ENCODE assay signal across 10 cellular contexts in genomic region chr19:48877900-48878218, GRCh38. TPM values are rescaled to one million over a fixed set of nuclear protein-coding genes. Genes with fewer than 3 reads are reported as not detected.
DNase-seq lines count a peak whose midpoint lies in the region; ATAC-seq and TF ChIP-seq lines count a peak whose summit lies in the region.
"Had no signal": no experiment of that assay in that cellular context is flagged by ENCODE, and none has a peak within 500 bp of the region (broad histone marks: within the 10 kb centered on the region; RNA-seq: fewer than 3 reads in every experiment).

No MANE protein-coding gene starts in this region.

- H3K9me3 ChIP-seq in CD4-positive, alpha-beta memory T cell (ENCODE audit: control insufficient read depth in 1 of 2, low read length in 2 of 2) = no peaks in the 10 kb centered on the region
- no peaks in the 10 kb centered on the region for H3K9me3 ChIP-seq in gastrocnemius medialis

- no peak for TF ChIP-seq POLR2A in gastrocnemius medialis (IDR thresholded peaks at IDR 0.05)

- H3K36me3 Mint-ChIP-seq in CD4-positive, alpha-beta memory T cell = peaks cover 33 to 56% of the 10 kb centered on the region in 2 donors

- H3K27me3 ChIP-seq in CD4-positive, alpha-beta memory T cell (ENCODE audit: insufficient read depth, low read length) = no peaks in the 10 kb centered on the region
- no peaks in the 10 kb centered on the region for H3K27me3 ChIP-seq in gastrocnemius medialis

- H3K27ac ChIP-seq in CD4-positive, alpha-beta memory T cell (ENCODE audit: low read depth, low read length) = no peak overlapping the region
- H3K27ac ChIP-seq in gastrocnemius medialis = peak overlapping the region; percentile 94 to 100 (median 99)
- H3K27ac ChIP-seq: KMS-11 had no signal

- no peak overlapping the region for H3K4me3 ChIP-seq in CD4-positive, alpha-beta memory T cell (ENCODE audit: low read length in 2 of 2)
- no peak overlapping the region for H3K4me3 ChIP-seq in gastrocnemius medialis

- in situ Hi-C loops in gastrocnemius medialis (cut with MboI; ENCODE audit: low sequenced_read_pairs in 4 of 4) = loop anchor here in 1 of 4 donors (10.0 kb wide), 1 partner anchor 87 kb away; the partner anchor contains the start of gene FTL
- in situ Hi-C loops in GM13976 (cut with MboI; ENCODE audit: low sequenced_read_pairs, unreplicated experiment) = no loop called here

- TF ChIP-seq CTCF in gastrocnemius medialis (IDR thresholded peaks at IDR 0.05 in 4 of 5, conservative IDR thresholded peaks at IDR 0.05 in 1 of 5) (no peak), GM13976 (IDR thresholded peaks at IDR 0.05; ENCODE audit: borderline replicate concordance, control extremely low read depth, extremely low read depth, insufficient read depth, missing control alignments) (no peak)

- peak overlapping the region in 6 of 7 donors; percentile 9 to 99 (median 78) for H3K27ac Mint-ChIP-seq in CD4-positive, alpha-beta memory T cell

- POLR2A ChIA-PET in CD4-positive, alpha-beta memory T cell (lab: Charles Lee; ENCODE audit: partially characterized antibody) = interaction anchor here (1.5 kb wide), 1 partner anchor 88 kb away, joined by 5 read pairs; no protein-coding TSS in a partner anchor

- peaks cover 38% of the 10 kb centered on the region for H3K4me1 ChIP-seq in CD4-positive, alpha-beta memory T cell (ENCODE audit: insufficient read depth, low read length)
- H3K4me1 ChIP-seq in gastrocnemius medialis = peaks cover 25 to 31% of the 10 kb centered on the region in 2 donors

- intact Hi-C loops in CD4-positive, alpha-beta memory T cell (cut with micrococcal nuclease) = no loop called here
- intact Hi-C loops in gastrocnemius medialis (cut with DNase I; ENCODE audit: low total_unique reads) = loop anchor here (5.0 kb wide), 1 partner anchor 74 kb away; the partner anchor contains the start of gene BAX

- H3K4me1 Mint-ChIP-seq in CD4-positive, alpha-beta memory T cell = peaks cover 27 to 51% (median 37%) of the 10 kb centered on the region in 4 donors

- ATAC-seq in gastrocnemius medialis (no peak), GM19324 (IDR thresholded peaks at IDR 0.05; ENCODE audit: low FRiP score, unreplicated experiment) (no peak), GM18868 (IDR thresholded peaks at IDR 0.05; ENCODE audit: unreplicated experiment) (no peak)
- ATAC-seq: activated CD4-positive, CD25-positive, alpha-beta regulatory T cell treated with anti-CD3 and anti-CD28 coated beads, Interleukin-2, amount 50 U/mL, for 24 hours had no signal

- no peaks in the 10 kb centered on the region for H3K27me3 Mint-ChIP-seq in CD4-positive, alpha-beta memory T cell

- DNase-seq in CD4-positive, alpha-beta memory T cell = peak in 2 of 5 donors; percentile 38 to 39
- DNase-seq in HT-29 (ENCODE audit: low spot score) (peak; percentile 50), cerebellar cortex (ENCODE audit: low spot score) (peak; percentile 30), gastrocnemius medialis (no peak), GM13976 (ENCODE audit: low spot score) (no peak)

- peaks cover 0 to 17% (median 0%) of the 10 kb centered on the region in 8 donors for H3K9me3 Mint-ChIP-seq in CD4-positive, alpha-beta memory T cell

- peaks cover 8% of the 10 kb centered on the region for H3K36me3 ChIP-seq in CD4-positive, alpha-beta memory T cell (ENCODE audit: insufficient read depth, low read length)
- H3K36me3 ChIP-seq in gastrocnemius medialis = peaks cover 0 to 53% of the 10 kb centered on the region in 2 donors

- H3K4me3 Mint-ChIP-seq in CD4-positive, alpha-beta memory T cell = peak overlapping the region in 3 of 8 donors; percentile 35 to 46 (median 41)

- CTCF ChIA-PET in CD4-positive, alpha-beta memory T cell (lab: Charles Lee; ENCODE audit: partially characterized antibody) = no interaction called here

RNA-seq across cellular contexts. Expression of gene PPP1R15A, which starts 5.6 kb away (rescaled TPM):
- 10 to 100 TPM; 67.0 to 69.8 TPM for total RNA-seq in CD4-positive, alpha-beta memory T cell
- polyA plus RNA-seq in CD4-positive, alpha-beta memory T cell = 10 to 100 TPM; 79.6 to 83.3 TPM
- total RNA-seq in HT-29 (2014; rRNA removed; shearing (Covaris generic)) = 152 and 165 TPM in 2 replicates
- total RNA-seq in gastrocnemius medialis = 10 to 100 TPM; 28.7 to 73.9 (median 39.8) TPM

RNA-seq across cellular contexts. Expression of gene PLEKHA4, which starts 9.4 kb away (rescaled TPM):
- 1 to 10 TPM; 2.8 to 6.6 TPM for total RNA-seq in CD4-positive, alpha-beta memory T cell
- 1 to 10 TPM; 2.3 to 7.5 TPM for polyA plus RNA-seq in CD4-positive, alpha-beta memory T cell
- 3.9 and 5.4 TPM in 2 replicates for total RNA-seq in HT-29 (2014; rRNA removed; shearing (Covaris generic))
- 1 to 10 TPM; 3.4 to 9.7 (median 6.3) TPM for total RNA-seq in gastrocnemius medialis

RNA-seq across cellular contexts. Expression of gene TULP2, which starts 20.7 kb away (rescaled TPM):
- total RNA-seq in CD4-positive, alpha-beta memory T cell = not detected
- polyA plus RNA-seq in CD4-positive, alpha-beta memory T cell = not detected
- total RNA-seq in HT-29 (2014; rRNA removed; shearing (Covaris generic)) = not detected in 2 replicates
- total RNA-seq in gastrocnemius medialis = not detected
- total RNA-seq: naive thymus-derived CD4-positive, alpha-beta T cell had no signal
- polyA plus RNA-seq: naive thymus-derived CD4-positive, alpha-beta T cell had no signal

RNA-seq across cellular contexts. Expression of gene NUCB1, which starts 22.3 kb away (rescaled TPM):
- total RNA-seq in CD4-positive, alpha-beta memory T cell = 100 to 1,000 TPM; 132 to 145 TPM
- polyA plus RNA-seq in CD4-positive, alpha-beta memory T cell = 100 to 1,000 TPM in 1 of 2 donors, 10 to 100 TPM in 1; 65.3 to 126 TPM
- 160 and 185 TPM in 2 replicates for total RNA-seq in HT-29 (2014; rRNA removed; shearing (Covaris generic))
- total RNA-seq in gastrocnemius medialis = 100 to 1,000 TPM in 3 of 4 donors, 10 to 100 TPM in 1; 83.9 to 162 (median 148) TPM

RNA-seq across cellular contexts. Expression of gene HSD17B14, which starts 41.6 kb away (rescaled TPM):
- total RNA-seq in CD4-positive, alpha-beta memory T cell = under 1 TPM; 0.35 to 0.75 TPM
- polyA plus RNA-seq in CD4-positive, alpha-beta memory T cell = 1 to 10 TPM in 1 of 2 donors, under 1 TPM in 1; 0.32 to 1.1 TPM
- total RNA-seq in HT-29 (2014; rRNA removed; shearing (Covaris generic)) = not detected in 2 replicates
- 1 to 10 TPM in 3 of 4 donors, not detected in 1; 1.2 to 1.9 (median 1.7) TPM for total RNA-seq in gastrocnemius medialis

Comparison
In these comparisons a context has a peak if more than half of its experiments do, and no peak if none do; other contexts are left out.
1. DNase-seq: peak in HT-29 (single experiment) and cerebellar cortex (single experiment); none in gastrocnemius medialis (0 of 2) and GM13976 (single experiment).